1 cellular context compared by ENCODE assay signal in genomic region chr10:96701265-96701664, GRCh38.
TF ChIP-seq lines count a peak whose summit lies in the region.

No MANE protein-coding gene starts in this region.

TF ChIP-seq in K562, 482 proteins besides CTCF, POLR2A, EP300 and RAD21:
- TF ChIP-seq SMAD1 (IDR thresholded peaks at IDR 0.05; ENCODE audit: low read depth, low read length, partially characterized antibody) (no peak), PPARD (CRISPR knock-in tag; IDR thresholded peaks at IDR 0.05) (no peak), NFE2 (IDR thresholded peaks at IDR 0.05; ENCODE audit: low read depth) (no peak), MIER1 (IDR thresholded peaks at IDR 0.05; ENCODE audit: low read depth) (no peak), BRCA1 (IDR thresholded peaks at IDR 0.05) (no peak), BRCA1 (CRISPR knock-in tag; IDR thresholded peaks at IDR 0.05) (no peak), ZNF644 (tag; IDR thresholded peaks at IDR 0.05; ENCODE audit: low read depth) (no peak), NFYB (IDR thresholded peaks at IDR 0.05; ENCODE audit: extremely low read depth, insufficient read length) (no peak), ZNF76 (CRISPR knock-in tag; IDR thresholded peaks at IDR 0.05; ENCODE audit: borderline replicate concordance) (no peak), TOE1 (IDR thresholded peaks at IDR 0.05; ENCODE audit: borderline replicate concordance) (no peak), TOE1 (CRISPR knock-in tag; IDR thresholded peaks at IDR 0.05; ENCODE audit: borderline replicate concordance, low read depth) (no peak)
- TF ChIP-seq, protein P1, sequence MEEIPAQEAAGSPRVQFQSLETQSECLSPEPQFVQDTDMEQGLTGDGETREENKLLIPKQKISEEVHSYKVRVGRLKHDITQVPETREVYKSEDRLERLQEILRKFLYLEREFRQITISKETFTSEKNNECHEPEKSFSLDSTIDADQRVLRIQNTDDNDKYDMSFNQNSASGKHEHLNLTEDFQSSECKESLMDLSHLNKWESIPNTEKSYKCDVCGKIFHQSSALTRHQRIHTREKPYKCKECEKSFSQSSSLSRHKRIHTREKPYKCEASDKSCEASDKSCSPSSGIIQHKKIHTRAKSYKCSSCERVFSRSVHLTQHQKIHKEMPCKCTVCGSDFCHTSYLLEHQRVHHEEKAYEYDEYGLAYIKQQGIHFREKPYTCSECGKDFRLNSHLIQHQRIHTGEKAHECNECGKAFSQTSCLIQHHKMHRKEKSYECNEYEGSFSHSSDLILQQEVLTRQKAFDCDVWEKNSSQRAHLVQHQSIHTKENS (CRISPR knock-in tag; IDR thresholded peaks at IDR 0.05): no peak
- TF ChIP-seq, protein P2, sequence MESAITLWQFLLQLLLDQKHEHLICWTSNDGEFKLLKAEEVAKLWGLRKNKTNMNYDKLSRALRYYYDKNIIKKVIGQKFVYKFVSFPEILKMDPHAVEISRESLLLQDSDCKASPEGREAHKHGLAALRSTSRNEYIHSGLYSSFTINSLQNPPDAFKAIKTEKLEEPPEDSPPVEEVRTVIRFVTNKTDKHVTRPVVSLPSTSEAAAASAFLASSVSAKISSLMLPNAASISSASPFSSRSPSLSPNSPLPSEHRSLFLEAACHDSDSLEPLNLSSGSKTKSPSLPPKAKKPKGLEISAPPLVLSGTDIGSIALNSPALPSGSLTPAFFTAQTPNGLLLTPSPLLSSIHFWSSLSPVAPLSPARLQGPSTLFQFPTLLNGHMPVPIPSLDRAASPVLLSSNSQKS (CRISPR knock-in tag; IDR thresholded peaks at IDR 0.05): no peak
